Comparison of ENCODE assay signal across 28 cellular contexts in the genomic region with DNA sequence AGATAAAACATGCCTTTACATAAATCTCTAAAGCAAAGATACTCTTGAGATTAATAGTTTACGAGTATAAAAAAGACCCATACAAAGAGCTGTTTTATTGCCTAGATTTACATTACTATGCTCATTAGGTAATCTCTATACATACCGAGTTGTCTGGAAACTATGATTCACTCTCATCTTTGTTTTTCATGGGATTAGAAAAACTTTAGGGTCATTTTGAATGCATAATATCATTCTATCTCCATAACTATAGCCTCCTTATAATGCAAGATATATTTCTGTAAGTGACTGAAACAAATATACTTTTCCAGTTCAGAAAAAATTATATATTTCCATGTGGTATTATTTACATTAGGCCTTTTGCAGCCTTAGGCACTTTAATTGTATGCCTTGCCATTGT.
"Had no signal": no experiment of that assay in that cellular context is flagged by ENCODE, and none has a peak within 500 bp of the region (broad histone marks: within the 10 kb centered on the region; RNA-seq: fewer than 3 reads in every experiment).

No MANE protein-coding gene starts in this region.

- H3K27ac ChIP-seq: stomach, suprapubic skin, testis, thoracic aorta, thyroid gland, tibial artery, tibial nerve, transverse colon, upper lobe of left lung, upper lobe of right lung, uterus, vagina had no signal

- H3K36me3 ChIP-seq: stomach, suprapubic skin, thoracic aorta, thyroid gland, tibial artery, transverse colon, upper lobe of left lung, upper lobe of right lung, uterus, vagina had no signal

- DNase-seq: stimulated activated CD4-positive, alpha-beta T cell treated with anti-CD3 and anti-CD28 coated beads, Interleukin-2, amount 100 ng/mL, for 48 hours; stimulated activated CD4-positive, alpha-beta T cell treated with anti-CD3 and anti-CD28 coated beads, Interleukin-4, amount 100 ng/mL, for 1 hour; stimulated activated CD4-positive, alpha-beta T cell treated with anti-CD3 and anti-CD28 coated beads, Interleukin-4, amount 100 ng/mL, for 24 hours; stimulated activated CD4-positive, alpha-beta T cell treated with anti-CD3 and anti-CD28 coated beads, Interleukin-4, amount 100 ng/mL, for 4 hours; stimulated activated CD8-positive, alpha-beta memory T cell treated with anti-CD3 and anti-CD28 coated beads, Interleukin-4, amount 100 ng/mL, for 48 hours; stimulated activated naive CD4-positive, alpha-beta T cell; stimulated activated naive CD4-positive, alpha-beta T cell treated with Interleukin-2 at 50 U/mL for 16 hours; stimulated activated naive CD8-positive, alpha-beta T cell treated with anti-CD3 and anti-CD28 coated beads, Interleukin-15, amount 100 ng/mL, for 72 hours; stimulated activated naive CD8-positive, alpha-beta T cell treated with anti-CD3 and anti-CD28 coated beads, Interleukin-15, Interleukin-2, amounts not matched to agents 100 U/mL and 50 U/mL, for 24 hours; stomach; substantia nigra; testis; thyroid gland; tibial artery; transverse colon; trophoblast cell; upper lobe of left lung; upper lobe of right lung; uterus had no signal

- H3K4me1 ChIP-seq: stomach, suprapubic skin, testis, thyroid gland, tibial artery, tibial nerve, transverse colon, upper lobe of left lung, upper lobe of right lung, uterus, vagina had no signal

- ATAC-seq: stimulated activated effector memory CD8-positive, alpha-beta T cell treated with anti-CD3 and anti-CD28 coated beads, Interleukin-12 subunit alpha, Interleukin-12 subunit beta, amount 100 ng/mL, for 72 hours; stimulated activated memory B cell treated with anti-CD40 and anti-IgM and Interleukin-4, amounts not matched to agents 10 μg/mL and 1 μg/mL and 100 μg/mL, for 72 hours; stimulated activated naive CD8-positive, alpha-beta T cell treated with anti-CD3 and anti-CD28 coated beads, Interleukin-15, amount 100 ng/mL, for 72 hours; stimulated activated naive CD8-positive, alpha-beta T cell treated with anti-CD3 and anti-CD28 coated beads, Interleukin-15, Interleukin-2, amounts not matched to agents 100 U/mL and 50 U/mL, for 24 hours; upper lobe of right lung had no signal

- H3K27me3 ChIP-seq: stomach, suprapubic skin, testis, thyroid gland, tibial artery, tibial nerve, transverse colon, upper lobe of left lung, upper lobe of right lung, uterus, vagina had no signal

- H3K27me3 Mint-ChIP-seq: stimulated activated memory B cell treated with anti-CD40 and anti-IgM and Interleukin-4, amounts not matched to agents 10 μg/mL and 1 μg/mL and 100 μg/mL, for 72 hours; stimulated activated naive CD8-positive, alpha-beta T cell treated with anti-CD3 and anti-CD28 coated beads, Interleukin-15, amount 100 ng/mL, for 72 hours; stimulated activated naive CD8-positive, alpha-beta T cell treated with anti-CD3 and anti-CD28 coated beads, Interleukin-15, Interleukin-2, amounts not matched to agents 100 ng/mL and 50 ng/mL, for 24 hours had no signal

- H3K27ac Mint-ChIP-seq: stimulated activated effector memory CD8-positive, alpha-beta T cell treated with anti-CD3 and anti-CD28 coated beads, Interleukin-12 subunit alpha, Interleukin-12 subunit beta, amount 100 ng/mL, for 72 hours; stimulated activated memory B cell treated with anti-CD40 and anti-IgM and Interleukin-4, amounts not matched to agents 10 μg/mL and 1 μg/mL and 100 μg/mL, for 72 hours; stimulated activated naive CD8-positive, alpha-beta T cell treated with anti-CD3 and anti-CD28 coated beads, Interleukin-15, amount 100 ng/mL, for 72 hours; stimulated activated naive CD8-positive, alpha-beta T cell treated with anti-CD3 and anti-CD28 coated beads, Interleukin-15, Interleukin-2, amounts not matched to agents 100 ng/mL and 50 ng/mL, for 24 hours; type B pancreatic cell had no signal

- H3K4me3 ChIP-seq: stomach, suprapubic skin, testis, thoracic aorta, thyroid gland, tibial artery, tibial nerve, transverse colon, upper lobe of left lung, upper lobe of right lung, uterus, vagina had no signal

- H3K9me3 ChIP-seq: suprapubic skin, testis, thyroid gland, tibial artery, transverse colon, upper lobe of right lung, uterus, vagina had no signal

- FAIRE-seq: urothelium cell line had no signal

- H3K36me3 Mint-ChIP-seq: stimulated activated effector memory CD8-positive, alpha-beta T cell treated with anti-CD3 and anti-CD28 coated beads, Interleukin-12 subunit alpha, Interleukin-12 subunit beta, amount 100 ng/mL, for 72 hours; stimulated activated memory B cell treated with anti-CD40 and anti-IgM and Interleukin-4, amounts not matched to agents 10 μg/mL and 1 μg/mL and 100 μg/mL, for 72 hours; type B pancreatic cell had no signal

- H3K4me3 Mint-ChIP-seq: stimulated activated effector memory CD8-positive, alpha-beta T cell treated with anti-CD3 and anti-CD28 coated beads, Interleukin-12 subunit alpha, Interleukin-12 subunit beta, amount 100 ng/mL, for 72 hours; stimulated activated memory B cell treated with anti-CD40 and anti-IgM and Interleukin-4, amounts not matched to agents 10 μg/mL and 1 μg/mL and 100 μg/mL, for 72 hours; stimulated activated naive CD8-positive, alpha-beta T cell treated with anti-CD3 and anti-CD28 coated beads, Interleukin-15, amount 100 ng/mL, for 72 hours; stimulated activated naive CD8-positive, alpha-beta T cell treated with anti-CD3 and anti-CD28 coated beads, Interleukin-15, Interleukin-2, amounts not matched to agents 100 ng/mL and 50 ng/mL, for 24 hours; type B pancreatic cell had no signal

- H3K4me1 Mint-ChIP-seq: stimulated activated effector memory CD8-positive, alpha-beta T cell treated with anti-CD3 and anti-CD28 coated beads, Interleukin-12 subunit alpha, Interleukin-12 subunit beta, amount 100 ng/mL, for 72 hours; stimulated activated memory B cell treated with anti-CD40 and anti-IgM and Interleukin-4, amounts not matched to agents 10 μg/mL and 1 μg/mL and 100 μg/mL, for 72 hours; stimulated activated naive CD8-positive, alpha-beta T cell treated with anti-CD3 and anti-CD28 coated beads, Interleukin-15, amount 100 ng/mL, for 72 hours had no signal
